29 cellular contexts compared by ENCODE assay signal in genomic region chr2:5535301-5535700, GRCh38.
"Had no signal": no experiment of that assay in that cellular context is flagged by ENCODE, and none has a peak within 500 bp of the region (broad histone marks: within the 10 kb centered on the region; RNA-seq: fewer than 3 reads in every experiment).

No MANE protein-coding gene starts in this region.

- DNase-seq: activated CD4-positive, alpha-beta memory T cell treated with anti-CD3 and anti-CD28 coated beads, Interleukin-2, amount 10 ng/mL, durations not matched to agents 7 days and 5 days; activated CD4-positive, alpha-beta T cell treated with anti-CD3 and anti-CD28 coated beads for 1 hour; activated CD4-positive, alpha-beta T cell treated with anti-CD3 and anti-CD28 coated beads for 36 hours; activated CD4-positive, alpha-beta T cell treated with anti-CD3 and anti-CD28 coated beads for 48 hours; activated CD4-positive, alpha-beta T cell treated with anti-CD3 and anti-CD28 coated beads, Interleukin-2, amount 10 ng/mL, durations not matched to agents 7 days and 5 days; activated CD4-positive, alpha-beta T cell treated with anti-CD3 and anti-CD28 coated beads, Interleukin-2, amount 50 U/mL, for 48 hours; activated CD4-positive, CD25-positive, alpha-beta regulatory T cell; activated CD8-positive, alpha-beta memory T cell treated with anti-CD3 and anti-CD28 coated beads for 24 hours; activated CD8-positive, alpha-beta memory T cell treated with anti-CD3 and anti-CD28 coated beads, Interleukin-2, amount 10 ng/mL, durations not matched to agents 7 days and 5 days; activated CD8-positive, alpha-beta memory T cell treated with anti-CD3 and anti-CD28 coated beads, Interleukin-2, amount 50 U/mL, for 48 hours; activated CD8-positive, alpha-beta T cell treated with anti-CD3 and anti-CD28 coated beads, Interleukin-2, amount 10 ng/mL, durations not matched to agents 7 days and 5 days; activated effector memory CD4-positive, alpha-beta T cell treated with Interleukin-2 at 50 U/mL for 16 hours; activated gamma-delta T cell; activated naive CD4-positive, alpha-beta T cell treated with anti-CD3 and anti-CD28 coated beads, Interleukin-2, amount 10 ng/mL, durations not matched to agents 7 days and 5 days; activated naive CD4-positive, alpha-beta T cell treated with Interleukin-2 at 50 U/mL for 16 hours; activated naive CD8-positive, alpha-beta T cell treated with anti-CD3 and anti-CD28 coated beads, Interleukin-2, amount 10 ng/mL, durations not matched to agents 7 days and 5 days; activated naive CD8-positive, alpha-beta T cell treated with anti-CD3 and anti-CD28 coated beads, Interleukin-2, amount 50 U/mL, for 24 hours; activated T-cell treated with anti-CD3 and anti-CD28 coated beads, Interleukin-2, amount 50 U/mL, for 24 hours; activated T-cell treated with anti-CD3 and anti-CD28 coated beads, Interleukin-2, amount 50 U/mL, for 48 hours; amygdala; anterior cingulate cortex; caudate nucleus; cerebellar nuclear complex; colonic mucosa; T-helper 2 cell; T-helper 9 cell; WERI-Rb-1 had no signal

- ATAC-seq: activated CD4-positive, alpha-beta T cell treated with anti-CD3 and anti-CD28 coated beads for 36 hours; activated CD4-positive, CD25-positive, alpha-beta regulatory T cell treated with anti-CD3 and anti-CD28 coated beads, Interleukin-2, amount 50 U/mL, for 24 hours; activated CD8-positive, alpha-beta memory T cell treated with anti-CD3 and anti-CD28 coated beads, Interleukin-2, amount 10 ng/mL, durations not matched to agents 7 days and 5 days; activated CD8-positive, alpha-beta T cell treated with anti-CD3 and anti-CD28 coated beads, Interleukin-2, amount 10 ng/mL, durations not matched to agents 7 days and 5 days; activated naive CD8-positive, alpha-beta T cell treated with anti-CD3 and anti-CD28 coated beads, Interleukin-2, amount 50 U/mL, for 24 hours; WTC11 had no signal
